13 cellular contexts compared by ENCODE assay signal in genomic region chr12:6903712-6904111, GRCh38. TPM values are rescaled to one million over a fixed set of nuclear protein-coding genes. Genes with fewer than 3 reads are reported as not detected.
DNase-seq lines count a peak whose midpoint lies in the region; ATAC-seq and TF ChIP-seq lines count a peak whose summit lies in the region.
"Had no signal": no experiment of that assay in that cellular context is flagged by ENCODE, and none has a peak within 500 bp of the region (broad histone marks: within the 10 kb centered on the region; RNA-seq: fewer than 3 reads in every experiment).

No MANE protein-coding gene starts in this region.

- peak overlapping the region; percentile 88 for H2AFZ ChIP-seq in ACC112 (ENCODE audit: low read length, unreplicated experiment)

- H3K27me3 ChIP-seq in ACC112 (ENCODE audit: insufficient read depth, low read length) (no peaks in the 10 kb centered on the region), RWPE2 (ENCODE audit: insufficient read depth, poor library complexity, severe bottlenecking) (no peaks in the 10 kb centered on the region)
- H3K27me3 ChIP-seq: ascending aorta had no signal

- H3K4me1 ChIP-seq in ACC112 (ENCODE audit: control insufficient read depth, insufficient read depth, low read length, unreplicated experiment) (peaks cover 12% of the 10 kb centered on the region), RWPE2 (ENCODE audit: insufficient read depth, poor library complexity, severe bottlenecking) (peaks cover 4% of the 10 kb centered on the region)

- TF ChIP-seq CTCF in RWPE2 (IDR thresholded peaks at IDR 0.05; ENCODE audit: poor library complexity, severe bottlenecking) = no peak
- no peak for TF ChIP-seq CTCF in coronary artery (IDR thresholded peaks at IDR 0.05)

- no peaks in the 10 kb centered on the region for H3K9me3 ChIP-seq in RWPE2 (ENCODE audit: severe bottlenecking)
- H3K9me3 ChIP-seq: ascending aorta had no signal

- ATAC-seq in RWPE2 (ENCODE audit: low read depth) (no peak), GM18870 (IDR thresholded peaks at IDR 0.05; ENCODE audit: unreplicated experiment) (no peak)

- DNase-seq in H4 (ENCODE audit: low spot score) (peak; percentile 64), RWPE2 (ENCODE audit: low spot score) (no peak), glomerular visceral epithelial cell (ENCODE audit: extremely low spot score) (peak; percentile 32), mucosa of gallbladder (ENCODE audit: low spot score) (no peak), coronary artery (ENCODE audit: low spot score) (no peak)
- DNase-seq in stimulated activated CD4-positive, alpha-beta T cell treated with anti-CD3 and anti-CD28 coated beads, Interleukin-4, amount 100 ng/mL, for 24 hours = no peak
- DNase-seq: foreskin fibroblast; NCI-H2029; NK-92 treated with Interleukin-12 subunit alpha and Interleukin-12 subunit beta, amount 100 ng/mL, for 24 hours; T-helper 2 cell had no signal

- H3K36me3 ChIP-seq in ACC112 (ENCODE audit: insufficient read depth, low read length) = peaks cover 6% of the 10 kb centered on the region; the same call in 1 of the 2 replicates
- no peaks in the 10 kb centered on the region for H3K36me3 ChIP-seq in RWPE2 (ENCODE audit: low read depth)

- no peaks in the 10 kb centered on the region for H3K79me2 ChIP-seq in ACC112 (ENCODE audit: control insufficient read depth, insufficient read depth, low read length, unreplicated experiment)

- H3K4me3 ChIP-seq in ACC112 (ENCODE audit: low read depth, low read length) (no peak overlapping the region), RWPE2 (ENCODE audit: severe bottlenecking) (no peak overlapping the region), coronary artery (no peak overlapping the region)

- H3K27ac ChIP-seq in ACC112 (ENCODE audit: low read depth, low read length) (no peak overlapping the region), RWPE2 (ENCODE audit: poor library complexity, severe bottlenecking) (peak overlapping the region; percentile 25), coronary artery (no peak overlapping the region)

RNA-seq across cellular contexts. Expression of gene LRRC23, which starts 0.9 kb away (rescaled TPM):
- 4.1 and 12.2 TPM in 2 replicates for total RNA-seq in H4 (2014; rRNA removed; shearing (Covaris generic))
- 13.1 TPM for total RNA-seq in mucosa of gallbladder

RNA-seq across cellular contexts. Expression of gene ENO2, which starts 10.7 kb away (rescaled TPM):
- total RNA-seq in H4 (2014; rRNA removed; shearing (Covaris generic)) = 10.6 and 11.2 TPM in 2 replicates
- total RNA-seq in mucosa of gallbladder = 30.5 TPM

RNA-seq across cellular contexts. Expression of gene ATN1, which starts 24.0 kb away (rescaled TPM):
- 6.0 and 14.2 TPM in 2 replicates for total RNA-seq in H4 (2014; rRNA removed; shearing (Covaris generic))
- 153 TPM for total RNA-seq in mucosa of gallbladder

RNA-seq across cellular contexts. Expression of gene SPSB2, which starts 30.6 kb away (rescaled TPM):
- total RNA-seq in H4 (2014; rRNA removed; shearing (Covaris generic)) = 10.8 TPM in 2 replicates
- 33.7 TPM for total RNA-seq in mucosa of gallbladder

RNA-seq across cellular contexts. Expression of gene TPI1, which starts 36.4 kb away (rescaled TPM):
- total RNA-seq in H4 (2014; rRNA removed; shearing (Covaris generic)) = 2,242 and 2,549 TPM in 2 replicates
- 610 TPM for total RNA-seq in mucosa of gallbladder

Comparison
In these comparisons a context has a peak if more than half of its experiments do, and no peak if none do; other contexts are left out.
1. DNase-seq: peak in H4 (single experiment) and glomerular visceral epithelial cell (single experiment); none in RWPE2 (single experiment), mucosa of gallbladder (single experiment), stimulated activated CD4-positive, alpha-beta T cell treated with anti-CD3 and anti-CD28 coated beads, Interleukin-4, amount 100 ng/mL, for 24 hours (single experiment) and coronary artery (single experiment).
2. RNA of gene ATN1, which starts 24.0 kb away (total RNA-seq): 153 TPM in mucosa of gallbladder (single experiment); 6.0 to 14.2 TPM in H4; every median in the first group is over 10 times any median in the second.